ENCODE assay signal across 11 cellular contexts in genomic region chr22:30210235-30210831, GRCh38. TPM values are rescaled to one million over a fixed set of nuclear protein-coding genes. Genes with fewer than 3 reads are reported as not detected.
DNase-seq lines count a peak whose midpoint lies in the region; ATAC-seq and TF ChIP-seq lines count a peak whose summit lies in the region.
"Had no signal": no experiment of that assay in that cellular context is flagged by ENCODE, and none has a peak within 500 bp of the region (broad histone marks: within the 10 kb centered on the region; RNA-seq: fewer than 3 reads in every experiment).

No MANE protein-coding gene starts in this region.

- ATAC-seq in T-helper 17 cell = no peak

- no peak overlapping the region for H3K27ac ChIP-seq in HEK293 (ENCODE audit: extremely low read depth, low read depth, low read length)
- no peak overlapping the region for H3K27ac ChIP-seq in substantia nigra (ENCODE audit: low read depth, low read length, poor library complexity, severe bottlenecking)

- no peak overlapping the region for H3K4me3 Mint-ChIP-seq in T-helper 17 cell
- H3K4me3 Mint-ChIP-seq: memory B cell; T-helper 1 cell treated with Interleukin-12 subunit alpha and Interleukin-12 subunit beta and Interleukin-4 antibody, amounts not matched to agents 30 μg/mL and 1 μg/mL, for 36 hours had no signal

- H3K9me3 ChIP-seq in HEK293 (ENCODE audit: control insufficient read depth, insufficient read depth, low read depth, low read length) = no peaks in the 10 kb centered on the region
- H3K9me3 ChIP-seq in T-helper 17 cell (ENCODE audit: control insufficient read depth, low read length, poor library complexity, severe bottlenecking) = no peaks in the 10 kb centered on the region

- no peaks in the 10 kb centered on the region for H3K27me3 Mint-ChIP-seq in T-helper 17 cell

- CTCF ChIA-PET in HEK293 (lab: Yijun Ruan, JAX) = interaction anchor here (0.7 to 1.6 kb wide), 3 partner anchors 13 to 102 kb away, joined by 3 to 4 read pairs (median 3); no protein-coding TSS in a partner anchor

- POLR2A ChIA-PET in HEK293 (lab: Yijun Ruan, JAX) = no interaction called here

- H3K27ac Mint-ChIP-seq in T-helper 17 cell = peak overlapping the region; percentile 72
- H3K27ac Mint-ChIP-seq: memory B cell; T-helper 1 cell treated with Interleukin-12 subunit alpha and Interleukin-12 subunit beta and Interleukin-4 antibody, amounts not matched to agents 30 μg/mL and 1 μg/mL, for 36 hours had no signal

- no peaks in the 10 kb centered on the region for H3K36me3 Mint-ChIP-seq in T-helper 17 cell (ENCODE audit: low read depth)
- H3K36me3 Mint-ChIP-seq: memory B cell had no signal

- H3K4me1 Mint-ChIP-seq in T-helper 17 cell = peaks cover 21% of the 10 kb centered on the region

- no peaks in the 10 kb centered on the region for H3K36me3 ChIP-seq in HEK293 (ENCODE audit: control insufficient read depth in 2 of 2, insufficient read depth in 1 of 2, low read length in 2 of 2)

- TF ChIP-seq CTCF in HEK293 (tag by site-specific recombination; IDR thresholded peaks at IDR 0.05) = no peak

- no peaks in the 10 kb centered on the region for H3K4me1 ChIP-seq in HEK293 (ENCODE audit: control insufficient read depth, insufficient read depth, low read length)

- DNase-seq in T-helper 17 cell (no peak), islet precursor cell (peak; percentile 98), substantia nigra (lab: John Stamatoyannopoulos, UW) (peak in 27 of 49 donors; percentile 15 to 75 (median 38)), activated gamma-delta T cell (lab: John Stamatoyannopoulos, UW) (no peak), DMS 273 (lab: John Stamatoyannopoulos, UW; ENCODE audit: unreplicated experiment) (no peak)
- no peak for DNase-seq in stimulated activated CD4-positive, alpha-beta T cell treated with anti-CD3 and anti-CD28 coated beads, Interleukin-4, amount 100 ng/mL, for 4 hours
- DNase-seq: activated effector memory CD4-positive, alpha-beta T cell treated with Interleukin-2 at 50 U/mL for 16 hours; NCI-H1436 had no signal

- H3K4me3 ChIP-seq in HEK293 (ENCODE audit: low read depth, low read length) = no peak overlapping the region

TF ChIP-seq in HEK293, 187 proteins besides CTCF, POLR2A, EP300 and RAD21:
- TF ChIP-seq ZEB2 (tag by site-specific recombination; IDR thresholded peaks at IDR 0.05) (no peak), ZNF341 (tag by site-specific recombination; IDR thresholded peaks at IDR 0.05; ENCODE audit: low read depth) (0 out of 2 replicates have a peak, but pooled peaks have one; percentile 32), ZSCAN30 (tag by site-specific recombination; IDR thresholded peaks at IDR 0.05) (no peak)

RNA-seq across cellular contexts. Expression of gene LIF, which starts 36.2 kb away (rescaled TPM):
- 1 to 10 TPM; 1.8 to 5.3 TPM for total RNA-seq in T-helper 17 cell

RNA-seq across cellular contexts. Expression of gene OSM, which starts 56.3 kb away (rescaled TPM):
- total RNA-seq in T-helper 17 cell = 10 to 100 TPM; 29.1 to 35.2 TPM

Comparison
In these comparisons a context has a peak if more than half of its experiments do, and no peak if none do; other contexts are left out.
1. DNase-seq: peak in islet precursor cell (single experiment) and substantia nigra (27 of 49); none in T-helper 17 cell (0 of 3), activated gamma-delta T cell (single experiment), stimulated activated CD4-positive, alpha-beta T cell treated with anti-CD3 and anti-CD28 coated beads, Interleukin-4, amount 100 ng/mL, for 4 hours (0 of 2) and DMS 273 (single experiment).